In the genomic region with DNA sequence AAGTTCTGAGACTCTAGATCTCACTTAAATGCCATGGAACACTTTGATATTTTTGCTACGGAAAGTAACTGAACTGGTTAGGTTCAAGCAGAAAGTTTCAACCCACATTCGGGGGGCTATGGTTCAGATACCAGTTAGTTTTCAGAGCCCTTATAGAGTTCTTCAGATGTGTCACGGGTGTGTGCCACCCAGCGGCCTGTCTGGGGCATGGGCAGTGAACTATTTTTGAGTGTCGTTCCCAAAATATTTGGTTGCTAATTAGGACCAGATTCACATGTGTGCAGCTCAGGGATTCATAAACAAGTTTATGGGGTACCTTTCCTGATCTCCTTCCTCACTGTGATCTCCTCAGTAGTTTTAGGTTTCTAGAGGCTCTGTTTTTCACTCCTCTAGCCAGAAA, we compare ENCODE assay signal across 23 cellular contexts.
DNase-seq lines count a peak whose midpoint lies in the region; ATAC-seq and TF ChIP-seq lines count a peak whose summit lies in the region.
"Had no signal": no experiment of that assay in that cellular context is flagged by ENCODE, and none has a peak within 500 bp of the region (broad histone marks: within the 10 kb centered on the region; RNA-seq: fewer than 3 reads in every experiment).

No MANE protein-coding gene starts in this region.

- no peaks in the 10 kb centered on the region for H3K79me2 ChIP-seq in neural progenitor cell (ENCODE audit: low read depth)

- H3K9ac ChIP-seq in neural progenitor cell, result no peak overlapping the region
- H3K9ac ChIP-seq: BLaER1 treated with 17β-estradiol and CSF1 and Interleukin-3, amounts not matched to agents 10 nM and 100 nM; KMS-11 had no signal

- H3K4me1 Mint-ChIP-seq in neural progenitor cell, result peaks cover 3% of the 10 kb centered on the region
- H3K4me1 Mint-ChIP-seq: naive B cell had no signal

- TF ChIP-seq CTCF in C4-2B (conservative IDR thresholded peaks at IDR 0.05) (peak; percentile 34), astrocyte of the spinal cord (IDR thresholded peaks at IDR 0.05; ENCODE audit: low read depth, low read length) (peak; percentile 14), neural progenitor cell (IDR thresholded peaks at IDR 0.05) (peak; percentile 16), GM10248 (IDR thresholded peaks at IDR 0.05; ENCODE audit: control extremely low read depth, extremely low read depth, low read depth, missing control alignments) (no peak)

- H3K4me1 ChIP-seq in neural progenitor cell, result peaks cover 5% of the 10 kb centered on the region
- H3K4me1 ChIP-seq: pancreas had no signal

- no peaks in the 10 kb centered on the region for H3K36me3 Mint-ChIP-seq in neural progenitor cell

- H4K20me1 ChIP-seq in neural progenitor cell (ENCODE audit: low read depth), result no peaks in the 10 kb centered on the region
- H4K20me1 ChIP-seq: BLaER1 treated with 17β-estradiol and CSF1 and Interleukin-3, amounts not matched to agents 10 nM and 100 nM had no signal

- no peak overlapping the region for H2AFZ ChIP-seq in neural progenitor cell (replicated peaks)

- H3K27me3 Mint-ChIP-seq in neural progenitor cell (ENCODE audit: insufficient read depth, low read depth), result peaks cover 5% of the 10 kb centered on the region

- no peaks in the 10 kb centered on the region for H3F3A ChIP-seq in neural progenitor cell (ENCODE audit: low read depth)

- no peak overlapping the region for H3K27ac Mint-ChIP-seq in neural progenitor cell
- H3K27ac Mint-ChIP-seq: naive B cell had no signal

- in situ Hi-C loops in astrocyte of the spinal cord (cut with HindIII; ENCODE audit: low sequenced_read_pairs), result no loop called here

- H3K36me3 ChIP-seq in neural progenitor cell, result no peaks in the 10 kb centered on the region
- H3K36me3 ChIP-seq: pancreas, tibial artery had no signal

- H3K4me3 Mint-ChIP-seq in neural progenitor cell, result no peak overlapping the region
- H3K4me3 Mint-ChIP-seq: naive B cell had no signal

- no peak overlapping the region for H3K4me2 ChIP-seq in neural progenitor cell
- H3K4me2 ChIP-seq: BLaER1 treated with 17β-estradiol and CSF1 and Interleukin-3, amounts not matched to agents 10 nM and 100 nM; KMS-11 had no signal

- H3K4me3 ChIP-seq in astrocyte of the spinal cord (ENCODE audit: low read depth, low read length), result no peak overlapping the region
- no peak overlapping the region for H3K4me3 ChIP-seq in neural progenitor cell
- H3K4me3 ChIP-seq: BLaER1 treated with 17β-estradiol and CSF1 and Interleukin-3, amounts not matched to agents 10 nM and 100 nM; pancreas; tibial artery had no signal

- no peaks in the 10 kb centered on the region for H3K9me3 ChIP-seq in neural progenitor cell (ENCODE audit: low read depth)
- H3K9me3 ChIP-seq: pancreas, tibial artery had no signal

- POLR2A ChIA-PET in GM10248 (lab: Yijun Ruan, JAX), result no interaction called here

- no peak for ATAC-seq in HG02840 (IDR thresholded peaks at IDR 0.05; ENCODE audit: low FRiP score, unreplicated experiment)
- ATAC-seq: pancreas; stimulated activated naive CD8-positive, alpha-beta T cell treated with anti-CD3 and anti-CD28 coated beads, Interleukin-15, Interleukin-2, amounts not matched to agents 100 U/mL and 50 U/mL, for 24 hours had no signal

- CTCF ChIA-PET in GM10248 (lab: Yijun Ruan, JAX), result no interaction called here

- DNase-seq in HT1080 (ENCODE audit: low read depth) (peak; percentile 4), astrocyte of the spinal cord (ENCODE audit: low read depth, low spot score) (no peak), neural progenitor cell (ENCODE audit: low spot score) (no peak), Ammon's horn (ENCODE audit: low spot score) (no peak), DMS153 (lab: John Stamatoyannopoulos, UW) (no peak), GM10248 (ENCODE audit: extremely low spot score) (no peak)
- DNase-seq: activated CD4-positive, alpha-beta T cell treated with anti-CD3 and anti-CD28 coated beads, Interleukin-2, amount 50 U/mL, for 4 hours; activated gamma-delta T cell treated with Interleukin-2 at 50 U/mL for 16 hours; amygdala; central memory CD4-positive, alpha-beta T cell; islet precursor cell; naive B cell; NCI-H1092 treated with DMSO at 0.1 percent for 48 hours; NCI-H526; pancreas; SHP77 treated with DMSO at 0.1 percent for 48 hours; stimulated activated CD4-positive, alpha-beta T cell treated with anti-CD3 and anti-CD28 coated beads, Interleukin-1b, Interleukin-23, amount 100 ng/mL, for 48 hours; stimulated activated naive CD8-positive, alpha-beta T cell treated with anti-CD3 and anti-CD28 coated beads, Interleukin-15, Interleukin-2, amounts not matched to agents 100 U/mL and 50 U/mL, for 24 hours; tibial artery had no signal

- H3K27me3 ChIP-seq in neural progenitor cell, result no peaks in the 10 kb centered on the region
- H3K27me3 ChIP-seq: BLaER1 treated with 17β-estradiol and CSF1 and Interleukin-3, amounts not matched to agents 10 nM and 100 nM; pancreas; tibial artery had no signal

- H3K9me3 Mint-ChIP-seq in neural progenitor cell, result peaks cover 10% of the 10 kb centered on the region

- H3K27ac ChIP-seq in C4-2B, result no peak overlapping the region
- no peak overlapping the region for H3K27ac ChIP-seq in neural progenitor cell
- H3K27ac ChIP-seq: BLaER1 treated with 17β-estradiol and CSF1 and Interleukin-3, amounts not matched to agents 10 nM and 100 nM; KMS-11; pancreas; tibial artery had no signal
